In genomic region chr1:63774617-63775417, GRCh38 we compare ENCODE assay signal across 8 cellular contexts. TPM values are rescaled to one million over a fixed set of nuclear protein-coding genes. Genes with fewer than 3 reads are reported as not detected.
A peak's percentile ranks its signal among the peaks of the same experiment; 100 is the strongest.
DNase-seq lines count a peak whose midpoint lies in the region; ATAC-seq, FAIRE-seq and TF ChIP-seq lines count a peak whose summit lies in the region.

No MANE protein-coding gene starts in this region.

- WGBS in iPS DF 6.9 (ENCODE audit: insufficient coverage, insufficient read length) = no CpG with 5 or more reads among the region's 72 CpGs

- peak; percentile 27 for DNase-seq in activated CD4-positive, alpha-beta T cell treated with anti-CD3 and anti-CD28 coated beads for 48 hours
- DNase-seq in activated CD4-positive, alpha-beta T cell treated with anti-CD3 and anti-CD28 coated beads for 1 hour = no peak
- peak; percentile 46 for DNase-seq in astrocyte (ENCODE audit: low read depth)
- DNase-seq in iPS DF 6.9 (ENCODE audit: low read depth, low spot score) = no peak
- DNase-seq in retina = peak; percentile 92
- no peak for DNase-seq in SHP77 treated with DMSO at 0.1 percent for 48 hours (lab: John Stamatoyannopoulos, UW)

- no peak for TF ChIP-seq CTCF in astrocyte (IDR thresholded peaks at IDR 0.05; ENCODE audit: insufficient read depth, low read depth, low read length)

- H3K4me1 Mint-ChIP-seq in astrocyte (ENCODE audit: low read depth, unreplicated experiment) = peaks cover 43% of the 10 kb centered on the region

- H3K4me3 ChIP-seq in astrocyte (ENCODE audit: insufficient read depth, low read depth, low read length) = peak overlapping the region; percentile 77
- peak overlapping the region; percentile 55 for H3K4me3 ChIP-seq in iPS DF 6.9 (ENCODE audit: low read length)

- peaks cover 57% of the 10 kb centered on the region for H3K79me2 ChIP-seq in astrocyte (ENCODE audit: insufficient read depth, low read length)

- peak overlapping the region; percentile 82 for H3K9ac ChIP-seq in astrocyte (ENCODE audit: low read length)

- H3K36me3 Mint-ChIP-seq in astrocyte (ENCODE audit: low read depth, unreplicated experiment) = peaks cover 3% of the 10 kb centered on the region

- H3K27ac Mint-ChIP-seq in astrocyte (ENCODE audit: unreplicated experiment) = peak overlapping the region; percentile 68

- FAIRE-seq in astrocyte (lab: Jason Lieb, UNC) = peak; percentile 26

- no peaks in the 10 kb centered on the region for H3K9me3 ChIP-seq in astrocyte (ENCODE audit: insufficient read depth, low read depth, low read length)
- no peaks in the 10 kb centered on the region for H3K9me3 ChIP-seq in iPS DF 6.9 (ENCODE audit: control insufficient read depth, insufficient read depth, low read length)

- peak overlapping the region; percentile 43 for H3K27ac ChIP-seq in astrocyte (ENCODE audit: low read depth, low read length)
- H3K27ac ChIP-seq in iPS DF 6.9 (ENCODE audit: low read length) = peak overlapping the region; percentile 18

- no peak for TF ChIP-seq EP300 in Ishikawa (IDR thresholded peaks at IDR 0.05; ENCODE audit: borderline replicate concordance)

- H3K36me3 ChIP-seq in astrocyte (ENCODE audit: insufficient read depth, low read length) = no peaks in the 10 kb centered on the region
- H3K36me3 ChIP-seq in iPS DF 6.9 (ENCODE audit: control insufficient read depth, insufficient read depth, low read length) = no peaks in the 10 kb centered on the region

- ATAC-seq in GM21717 (IDR thresholded peaks at IDR 0.05; ENCODE audit: unreplicated experiment) = no peak

- no peaks in the 10 kb centered on the region for H3K9me3 Mint-ChIP-seq in astrocyte (ENCODE audit: unreplicated experiment)

- TF ChIP-seq RAD21 in Ishikawa (IDR thresholded peaks at IDR 0.05; ENCODE audit: low read depth) = no peak

- H3K4me1 ChIP-seq in astrocyte (ENCODE audit: insufficient read depth, low read length) = peaks cover 12% of the 10 kb centered on the region
- peaks cover 3% of the 10 kb centered on the region; the same call in 1 of the 2 replicates for H3K4me1 ChIP-seq in iPS DF 6.9 (ENCODE audit: control insufficient read depth, insufficient read depth, low read length)

- peak overlapping the region; percentile 87 for H3K4me2 ChIP-seq in astrocyte (ENCODE audit: low read length)

- peaks cover 8% of the 10 kb centered on the region for H3K27me3 ChIP-seq in astrocyte (ENCODE audit: insufficient read depth, low read length)
- H3K27me3 ChIP-seq in iPS DF 6.9 (ENCODE audit: control insufficient read depth, insufficient read depth, low read length) = no peaks in the 10 kb centered on the region

- peaks cover 48% of the 10 kb centered on the region for H4K20me1 ChIP-seq in astrocyte (ENCODE audit: insufficient read depth, low read length)

- peak overlapping the region; percentile 75 for H2AFZ ChIP-seq in astrocyte (ENCODE audit: low read depth, low read length)

- peak overlapping the region; percentile 98 for H3K4me3 Mint-ChIP-seq in astrocyte (ENCODE audit: unreplicated experiment)

- no peaks in the 10 kb centered on the region for H3K27me3 Mint-ChIP-seq in astrocyte (ENCODE audit: low read depth, unreplicated experiment)

TF ChIP-seq in Ishikawa, 13 proteins besides CTCF, POLR2A, EP300 and RAD21:
- TF ChIP-seq EGR1 (IDR thresholded peaks at IDR 0.05) (no peak), ZBTB7A (IDR thresholded peaks at IDR 0.05; ENCODE audit: low read depth) (0 out of 2 replicates have a peak, but pooled peaks have one; percentile 47), TAF1 (IDR thresholded peaks at IDR 0.05; ENCODE audit: low read depth) (0 out of 2 replicates have a peak, but pooled peaks have one; percentile 13), TEAD4 (IDR thresholded peaks at IDR 0.05) (no peak), NFIC (IDR thresholded peaks at IDR 0.05) (no peak), MAX (IDR thresholded peaks at IDR 0.05) (no peak)

RNA-seq across cellular contexts. Expression of gene ROR1, which starts 1.0 kb away (rescaled TPM):
- total RNA-seq in astrocyte = 38.3 and 40.5 TPM in 2 replicates

Comparison
In these comparisons a context has a peak if more than half of its experiments do, and no peak if none do; other contexts are left out.
1. DNase-seq: peak in activated CD4-positive, alpha-beta T cell treated with anti-CD3 and anti-CD28 coated beads for 48 hours (single experiment), astrocyte (single experiment) and retina (single experiment); none in activated CD4-positive, alpha-beta T cell treated with anti-CD3 and anti-CD28 coated beads for 1 hour (single experiment), iPS DF 6.9 (single experiment) and SHP77 treated with DMSO at 0.1 percent for 48 hours (single experiment).